20 cellular contexts compared by ENCODE assay signal in genomic region chr19:40360020-40360686, GRCh38. TPM values are rescaled to one million over a fixed set of nuclear protein-coding genes. Genes with fewer than 3 reads are reported as not detected.
"Had no signal": no experiment of that assay in that cellular context is flagged by ENCODE, and none has a peak within 500 bp of the region (broad histone marks: within the 10 kb centered on the region; RNA-seq: fewer than 3 reads in every experiment).

No MANE protein-coding gene starts in this region.

- H3K27ac Mint-ChIP-seq: activated naive CD8-positive, alpha-beta T cell treated with anti-CD3 and anti-CD28 coated beads for 36 hours; neural progenitor cell had no signal

- H3K4me3 ChIP-seq: esophagus muscularis mucosa, gastroesophageal sphincter, neural progenitor cell, ovary, psoas muscle, tibial nerve, vagina had no signal

- H3K9me3 ChIP-seq: esophagus muscularis mucosa, gastroesophageal sphincter, ovary, psoas muscle, tibial nerve, vagina had no signal

- H3K36me3 Mint-ChIP-seq: neural progenitor cell had no signal

- H3K27me3 Mint-ChIP-seq: activated naive CD8-positive, alpha-beta T cell treated with anti-CD3 and anti-CD28 coated beads for 36 hours had no signal

- H3K27ac ChIP-seq: esophagus muscularis mucosa, gastroesophageal sphincter, neural progenitor cell, ovary, psoas muscle, tibial nerve, vagina had no signal

- H3K4me3 Mint-ChIP-seq: activated naive CD8-positive, alpha-beta T cell treated with anti-CD3 and anti-CD28 coated beads for 36 hours; immature natural killer cell; neural progenitor cell had no signal

- ATAC-seq: gastroesophageal sphincter, right cardiac atrium had no signal

- H3K4me1 ChIP-seq: neural progenitor cell, psoas muscle had no signal

- H3K9me3 Mint-ChIP-seq: activated naive CD8-positive, alpha-beta T cell treated with anti-CD3 and anti-CD28 coated beads for 36 hours; immature natural killer cell; neural progenitor cell had no signal

- DNase-seq: activated CD4-positive, alpha-beta T cell treated with anti-CD3 and anti-CD28 coated beads, Interleukin-2, amount 50 U/mL, for 1 hour; activated CD4-positive, CD25-positive, alpha-beta regulatory T cell treated with anti-CD3 and anti-CD28 coated beads, Interleukin-2, amount 50 U/mL, for 72 hours; activated naive CD8-positive, alpha-beta T cell treated with anti-CD3 and anti-CD28 coated beads for 36 hours; amniotic stem cell; dermis blood vessel endothelial cell; effector memory CD4-positive, alpha-beta T cell; immature natural killer cell; left ventricle myocardium superior; ovary; psoas muscle; stimulated activated CD4-positive, alpha-beta T cell treated with anti-CD3 and anti-CD28 coated beads, Interleukin-2, amount 100 ng/mL, for 24 hours; stimulated activated naive CD4-positive, alpha-beta T cell treated with Interleukin-2 at 50 U/mL for 16 hours had no signal

- H3K36me3 ChIP-seq: neural progenitor cell, ovary, vagina had no signal

RNA-seq across cellular contexts. Expression of gene HIPK4, which starts 29.8 kb away (rescaled TPM):
- total RNA-seq: activated naive CD8-positive, alpha-beta T cell treated with anti-CD3 and anti-CD28 coated beads for 36 hours; endothelial cell of umbilical vein; left ventricle myocardium superior; skeletal muscle tissue had no signal
